Comparison of ENCODE assay signal across 21 cellular contexts in genomic region chr10:77027141-77027540, GRCh38.
"Had no signal": no experiment of that assay in that cellular context is flagged by ENCODE, and none has a peak within 500 bp of the region (broad histone marks: within the 10 kb centered on the region; RNA-seq: fewer than 3 reads in every experiment).

No MANE protein-coding gene starts in this region.

- H3K4me3 Mint-ChIP-seq: activated CD4-positive, alpha-beta T cell treated with anti-CD3 and anti-CD28 coated beads, Interleukin-2, amount 10 ng/mL, durations not matched to agents 7 days and 5 days; activated naive CD8-positive, alpha-beta T cell treated with anti-CD3 and anti-CD28 coated beads, Interleukin-2, amount 10 ng/mL, durations not matched to agents 7 days and 5 days; activated T-cell treated with anti-CD3 and anti-CD28 coated beads, Interleukin-2, amount 50 U/mL, for 72 hours; brain; dendritic cell treated with granulocyte-macrophage colony-stimulating factor and Interleukin-4, amounts not matched to agents 40 ng/mL and 50 ng/mL, for 4 days; naive B cell; neural progenitor cell; stimulated activated naive CD8-positive, alpha-beta T cell treated with anti-CD3 and anti-CD28 coated beads, Interleukin-15, Interleukin-2, amounts not matched to agents 100 ng/mL and 50 ng/mL, for 24 hours had no signal

- H3K36me3 Mint-ChIP-seq: activated naive CD8-positive, alpha-beta T cell treated with anti-CD3 and anti-CD28 coated beads, Interleukin-2, amount 10 ng/mL, durations not matched to agents 7 days and 5 days; brain; naive B cell; neural progenitor cell had no signal

- H3K27me3 ChIP-seq: left lung, neural progenitor cell, ovary, suprapubic skin had no signal

- H3K4me3 ChIP-seq: left lung, neural progenitor cell, ovary, suprapubic skin had no signal

- H3K36me3 ChIP-seq: left lung, neural progenitor cell, ovary, suprapubic skin had no signal

- H3K9me3 ChIP-seq: left lung, ovary, suprapubic skin had no signal

- H3K27ac Mint-ChIP-seq: activated CD4-positive, alpha-beta T cell treated with anti-CD3 and anti-CD28 coated beads, Interleukin-2, amount 10 ng/mL, durations not matched to agents 7 days and 5 days; activated naive CD8-positive, alpha-beta T cell treated with anti-CD3 and anti-CD28 coated beads, Interleukin-2, amount 10 ng/mL, durations not matched to agents 7 days and 5 days; activated T-cell treated with anti-CD3 and anti-CD28 coated beads, Interleukin-2, amount 50 U/mL, for 72 hours; brain; dendritic cell treated with granulocyte-macrophage colony-stimulating factor and Interleukin-4, amounts not matched to agents 40 ng/mL and 50 ng/mL, for 4 days; neural progenitor cell; stimulated activated naive CD8-positive, alpha-beta T cell treated with anti-CD3 and anti-CD28 coated beads, Interleukin-15, Interleukin-2, amounts not matched to agents 100 ng/mL and 50 ng/mL, for 24 hours had no signal

- H3K4me1 ChIP-seq: neural progenitor cell, suprapubic skin had no signal

- DNase-seq: activated CD4-positive, alpha-beta T cell treated with anti-CD3 and anti-CD28 coated beads, Interleukin-2, amount 10 ng/mL, durations not matched to agents 7 days and 5 days; activated CD4-positive, CD25-positive, alpha-beta regulatory T cell; activated CD8-positive, alpha-beta memory T cell treated with anti-CD3 and anti-CD28 coated beads, Interleukin-2, amount 50 U/mL, for 48 hours; activated gamma-delta T cell treated with Interleukin-2 at 50 U/mL for 16 hours; activated naive CD8-positive, alpha-beta T cell treated with anti-CD3 and anti-CD28 coated beads, Interleukin-2, amount 10 ng/mL, durations not matched to agents 7 days and 5 days; activated T-cell treated with anti-CD3 and anti-CD28 coated beads, Interleukin-2, amount 50 U/mL, for 72 hours; effector memory CD4-positive, alpha-beta T cell; foreskin fibroblast; glutamatergic neuron; hypothalamus; kidney; left lung; naive B cell; ovary; trophoblast cell had no signal

- ATAC-seq: activated T-cell treated with anti-CD3 and anti-CD28 coated beads, Interleukin-2, amount 50 U/mL, for 72 hours; left lung; sciatic nerve had no signal

- H3K4me1 Mint-ChIP-seq: activated CD4-positive, alpha-beta T cell treated with anti-CD3 and anti-CD28 coated beads, Interleukin-2, amount 10 ng/mL, durations not matched to agents 7 days and 5 days; activated naive CD8-positive, alpha-beta T cell treated with anti-CD3 and anti-CD28 coated beads, Interleukin-2, amount 10 ng/mL, durations not matched to agents 7 days and 5 days; naive B cell had no signal

- H3K9me3 Mint-ChIP-seq: activated CD4-positive, alpha-beta T cell treated with anti-CD3 and anti-CD28 coated beads, Interleukin-2, amount 10 ng/mL, durations not matched to agents 7 days and 5 days; activated naive CD8-positive, alpha-beta T cell treated with anti-CD3 and anti-CD28 coated beads, Interleukin-2, amount 10 ng/mL, durations not matched to agents 7 days and 5 days; dendritic cell treated with granulocyte-macrophage colony-stimulating factor and Interleukin-4, amounts not matched to agents 40 ng/mL and 50 ng/mL, for 4 days; naive B cell; neural progenitor cell; stimulated activated naive CD8-positive, alpha-beta T cell treated with anti-CD3 and anti-CD28 coated beads, Interleukin-15, Interleukin-2, amounts not matched to agents 100 ng/mL and 50 ng/mL, for 24 hours had no signal

- H3K27ac ChIP-seq: left lung, neural progenitor cell, ovary, suprapubic skin had no signal
